Comparison of ENCODE assay signal across 19 cellular contexts in genomic region chr6:40961831-40962230, GRCh38.
DNase-seq lines count a peak whose midpoint lies in the region; ATAC-seq and TF ChIP-seq lines count a peak whose summit lies in the region.
"Had no signal": no experiment of that assay in that cellular context is flagged by ENCODE, and none has a peak within 500 bp of the region (broad histone marks: within the 10 kb centered on the region; RNA-seq: fewer than 3 reads in every experiment).

No MANE protein-coding gene starts in this region.

- H3K27ac Mint-ChIP-seq in T-helper 2 cell treated with Interferon-gamma antibody and Interleukin-4, amounts not matched to agents 5 μg/mL and 100 μg/mL, for 36 hours, result no peak overlapping the region
- H3K27ac Mint-ChIP-seq in naive thymus-derived CD8-positive, alpha-beta T cell, result no peak overlapping the region
- H3K27ac Mint-ChIP-seq: activated naive CD4-positive, alpha-beta T cell treated with anti-CD3 and anti-CD28 coated beads, Interleukin-2, amount 50 U/mL, for 24 hours had no signal

- peak overlapping the region; percentile 18 to 78 (median 57) for H3K4me2 ChIP-seq in BLaER1 treated with 17β-estradiol and CSF1 and Interleukin-3, amounts not matched to agents 10 nM and 100 nM
- H3K4me2 ChIP-seq in fibroblast of lung (ENCODE audit: extremely low read depth, insufficient read depth, low read length), result no peak overlapping the region

- H3K79me2 ChIP-seq in fibroblast of lung (ENCODE audit: control insufficient read depth, insufficient read depth, low read length), result no peaks in the 10 kb centered on the region

- POLR2A ChIA-PET in naive thymus-derived CD8-positive, alpha-beta T cell (lab: Charles Lee), result no interaction called here

- H2AFZ ChIP-seq in fibroblast of lung (ENCODE audit: low read length), result peak overlapping the region; percentile 29

- no peak for DNase-seq in T-helper 2 cell treated with Interferon-gamma antibody and Interleukin-4, amounts not matched to agents 5 μg/mL and 100 μg/mL, for 36 hours (ENCODE audit: low spot score)
- DNase-seq in T-helper 2 cell, result no peak
- DNase-seq in SJSA1 (ENCODE audit: low read depth in 1 of 2, low spot score in 2 of 2), result no peak
- DNase-seq in fibroblast of lung (ENCODE audit: low read depth in 2 of 2), result no peak
- no peak for DNase-seq in COR-L47 (lab: John Stamatoyannopoulos, UW)
- DNase-seq in naive thymus-derived CD8-positive, alpha-beta T cell, result no peak
- DNase-seq: activated CD4-positive, CD25-positive, alpha-beta regulatory T cell; activated CD8-positive, alpha-beta memory T cell treated with anti-CD3 and anti-CD28 coated beads for 24 hours; GDM1; head of caudate nucleus; NCI-H2171; upper lobe of left lung had no signal

- ATAC-seq in GM21576 (IDR thresholded peaks at IDR 0.05; ENCODE audit: unreplicated experiment), result no peak
- ATAC-seq in naive thymus-derived CD8-positive, alpha-beta T cell, result no peak

- peaks cover 12 to 25% (median 18%) of the 10 kb centered on the region in 10 experiments for H3K4me1 ChIP-seq in BLaER1 treated with 17β-estradiol and CSF1 and Interleukin-3, amounts not matched to agents 10 nM and 100 nM
- H3K4me1 ChIP-seq in SJSA1 (replicated peaks), result peaks cover 52% of the 10 kb centered on the region
- peaks cover 11% of the 10 kb centered on the region for H3K4me1 ChIP-seq in fibroblast of lung (ENCODE audit: control insufficient read depth, extremely low read depth, insufficient read depth, low read length)

- H3K4me3 Mint-ChIP-seq in T-helper 2 cell treated with Interferon-gamma antibody and Interleukin-4, amounts not matched to agents 5 μg/mL and 100 μg/mL, for 36 hours, result peak overlapping the region; percentile 43
- no peak overlapping the region for H3K4me3 Mint-ChIP-seq in naive thymus-derived CD8-positive, alpha-beta T cell
- H3K4me3 Mint-ChIP-seq: activated naive CD4-positive, alpha-beta T cell treated with anti-CD3 and anti-CD28 coated beads, Interleukin-2, amount 50 U/mL, for 24 hours; central memory CD8-positive, alpha-beta T cell had no signal

- no peaks in the 10 kb centered on the region for H4K20me1 ChIP-seq in BLaER1 treated with 17β-estradiol and CSF1 and Interleukin-3, amounts not matched to agents 10 nM and 100 nM
- no peaks in the 10 kb centered on the region for H4K20me1 ChIP-seq in fibroblast of lung (ENCODE audit: control insufficient read depth, extremely low read depth, insufficient read depth, low read length)

- H3K27me3 ChIP-seq in BLaER1 treated with 17β-estradiol and CSF1 and Interleukin-3, amounts not matched to agents 10 nM and 100 nM, result no peaks in the 10 kb centered on the region
- H3K27me3 ChIP-seq in SJSA1 (replicated peaks), result no peaks in the 10 kb centered on the region
- no peaks in the 10 kb centered on the region for H3K27me3 ChIP-seq in fibroblast of lung (ENCODE audit: control insufficient read depth, insufficient read depth, low read length)
- H3K27me3 ChIP-seq: upper lobe of left lung had no signal

- H3K27ac ChIP-seq in BLaER1 treated with 17β-estradiol and CSF1 and Interleukin-3, amounts not matched to agents 10 nM and 100 nM, result peak overlapping the region in 8 of 11 experiments; percentile 38 to 70 (median 59); a peak in 17 of 22 replicates
- peak overlapping the region; percentile 85 for H3K27ac ChIP-seq in SJSA1
- H3K27ac ChIP-seq in fibroblast of lung (ENCODE audit: insufficient read depth, low read length), result no peak overlapping the region
- H3K27ac ChIP-seq: neutrophil, upper lobe of left lung had no signal

- no peak overlapping the region for H3K4me3 ChIP-seq in BLaER1 treated with 17β-estradiol and CSF1 and Interleukin-3, amounts not matched to agents 10 nM and 100 nM
- H3K4me3 ChIP-seq in SJSA1 (no peak overlapping the region), fibroblast of lung (replicated peaks in 1 of 4; ENCODE audit: control extremely low read depth in 1 of 4, insufficient read depth in 1 of 4, low read depth in 3 of 4, low read length in 4 of 4) (no peak overlapping the region)
- H3K4me3 ChIP-seq: lung, upper lobe of left lung had no signal

- no peaks in the 10 kb centered on the region for H3K9me3 Mint-ChIP-seq in T-helper 2 cell treated with Interferon-gamma antibody and Interleukin-4, amounts not matched to agents 5 μg/mL and 100 μg/mL, for 36 hours
- H3K9me3 Mint-ChIP-seq in naive thymus-derived CD8-positive, alpha-beta T cell, result no peaks in the 10 kb centered on the region
- H3K9me3 Mint-ChIP-seq: activated naive CD4-positive, alpha-beta T cell treated with anti-CD3 and anti-CD28 coated beads, Interleukin-2, amount 50 U/mL, for 24 hours; central memory CD8-positive, alpha-beta T cell had no signal

- H3K27me3 Mint-ChIP-seq in T-helper 2 cell treated with Interferon-gamma antibody and Interleukin-4, amounts not matched to agents 5 μg/mL and 100 μg/mL, for 36 hours (ENCODE audit: low read depth), result no peaks in the 10 kb centered on the region
- peaks cover 0 to 1% (median 0%) of the 10 kb centered on the region in 5 donors for H3K27me3 Mint-ChIP-seq in naive thymus-derived CD8-positive, alpha-beta T cell
- H3K27me3 Mint-ChIP-seq: activated naive CD4-positive, alpha-beta T cell treated with anti-CD3 and anti-CD28 coated beads, Interleukin-2, amount 50 U/mL, for 24 hours; central memory CD8-positive, alpha-beta T cell; progenitor cell of endocrine pancreas had no signal

- H3K4me1 Mint-ChIP-seq in T-helper 2 cell treated with Interferon-gamma antibody and Interleukin-4, amounts not matched to agents 5 μg/mL and 100 μg/mL, for 36 hours (ENCODE audit: low read depth), result peaks cover 8% of the 10 kb centered on the region
- H3K4me1 Mint-ChIP-seq in naive thymus-derived CD8-positive, alpha-beta T cell, result no peaks in the 10 kb centered on the region
- H3K4me1 Mint-ChIP-seq: activated naive CD4-positive, alpha-beta T cell treated with anti-CD3 and anti-CD28 coated beads, Interleukin-2, amount 50 U/mL, for 24 hours; central memory CD8-positive, alpha-beta T cell had no signal

- peak overlapping the region in 1 of 11 experiments; percentile 29; a peak in 1 of 22 replicates for H3K9ac ChIP-seq in BLaER1 treated with 17β-estradiol and CSF1 and Interleukin-3, amounts not matched to agents 10 nM and 100 nM
- H3K9ac ChIP-seq in fibroblast of lung (ENCODE audit: insufficient read depth, low read length), result no peak overlapping the region

- H3K36me3 ChIP-seq in BLaER1 treated with 17β-estradiol and CSF1 and Interleukin-3, amounts not matched to agents 10 nM and 100 nM, result no peaks in the 10 kb centered on the region
- no peaks in the 10 kb centered on the region for H3K36me3 ChIP-seq in SJSA1
- no peaks in the 10 kb centered on the region for H3K36me3 ChIP-seq in fibroblast of lung (ENCODE audit: control insufficient read depth, insufficient read depth, low read length)
- H3K36me3 ChIP-seq: neutrophil, upper lobe of left lung had no signal

- H3K36me3 Mint-ChIP-seq in T-helper 2 cell treated with Interferon-gamma antibody and Interleukin-4, amounts not matched to agents 5 μg/mL and 100 μg/mL, for 36 hours (ENCODE audit: low read depth), result no peaks in the 10 kb centered on the region
- no peaks in the 10 kb centered on the region for H3K36me3 Mint-ChIP-seq in naive thymus-derived CD8-positive, alpha-beta T cell
- H3K36me3 Mint-ChIP-seq: activated naive CD4-positive, alpha-beta T cell treated with anti-CD3 and anti-CD28 coated beads, Interleukin-2, amount 50 U/mL, for 24 hours had no signal

- TF ChIP-seq CTCF in fibroblast of lung (conservative IDR thresholded peaks at IDR 0.05 in 1 of 2, IDR thresholded peaks at IDR 0.05 in 1 of 2; ENCODE audit: low read depth in 1 of 2, low read length in 2 of 2), result no peak

- no peaks in the 10 kb centered on the region for H3K9me3 ChIP-seq in BLaER1 treated with 17β-estradiol and CSF1 and Interleukin-3, amounts not matched to agents 10 nM and 100 nM (replicated peaks in 1 of 11)
- 0 out of 2 replicates have a peak, but pooled peaks cover 2% of the 10 kb centered on the region for H3K9me3 ChIP-seq in SJSA1 (replicated peaks)
- H3K9me3 ChIP-seq in fibroblast of lung (ENCODE audit: control insufficient read depth, insufficient read depth, low read depth, low read length), result no peaks in the 10 kb centered on the region
- H3K9me3 ChIP-seq: neutrophil, upper lobe of left lung had no signal
